Comparison of ENCODE assay signal across 8 cellular contexts in the genomic region with DNA sequence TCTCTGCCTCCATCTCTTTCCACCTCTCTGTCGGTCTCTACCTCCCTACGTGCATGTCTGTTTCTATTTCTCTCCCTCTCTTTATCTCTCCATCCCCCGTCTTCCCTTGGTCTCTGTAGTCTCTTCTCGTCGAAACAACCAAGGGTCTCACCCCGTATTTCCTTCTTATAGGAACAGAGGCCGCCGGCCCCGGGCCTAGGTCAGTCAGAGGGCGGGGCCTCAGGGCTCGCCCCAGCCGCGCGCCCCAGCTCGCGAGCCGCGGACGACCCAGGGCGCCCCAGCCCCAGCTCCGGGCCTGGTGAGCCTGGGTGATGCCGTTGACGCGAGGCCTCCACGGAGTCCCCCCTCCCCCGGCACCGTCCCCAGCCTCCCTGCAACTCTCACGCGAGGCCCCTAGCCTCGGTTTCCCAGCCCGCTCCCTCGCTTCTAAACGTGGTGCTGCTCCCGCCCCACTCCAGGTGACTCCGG. TPM values are rescaled to one million over a fixed set of nuclear protein-coding genes. Genes with fewer than 3 reads are reported as not detected.
DNase-seq lines count a peak whose midpoint lies in the region; ATAC-seq and TF ChIP-seq lines count a peak whose summit lies in the region.

No MANE protein-coding gene starts in this region.

- no peak for TF ChIP-seq POLR2A in esophagus squamous epithelium (IDR thresholded peaks at IDR 0.05)

- peaks cover 26% of the 10 kb centered on the region for H3K4me1 Mint-ChIP-seq in activated T-cell treated with anti-CD3 and anti-CD28 coated beads, Interleukin-2, amount 50 U/mL, for 72 hours (ENCODE audit: low read depth)
- H3K4me1 Mint-ChIP-seq in T-cell, result peaks cover 18 to 22% (median 21%) of the 10 kb centered on the region in 3 donors

- peaks cover 0 to 29% (median 0%) of the 10 kb centered on the region in 3 donors for H3K36me3 ChIP-seq in esophagus squamous epithelium

- peak; percentile 35 to 42 for DNase-seq in activated T-cell treated with anti-CD3 and anti-CD28 coated beads, Interleukin-2, amount 50 U/mL, for 72 hours
- DNase-seq in activated T-cell treated with anti-CD3 and anti-CD28 coated beads, Interleukin-2, amount 50 U/mL, for 1 hour, result no peak
- DNase-seq in T-cell (peak in 1 of 34 experiments; percentile 21), esophagus squamous epithelium (lab: John Stamatoyannopoulos, UW) (no peak), omental fat pad (ENCODE audit: low spot score) (no peak), SKM-1 treated with dmso at 0.1 percent for 144 hours (lab: John Stamatoyannopoulos, UW; ENCODE audit: unreplicated experiment) (no peak), NCI-H1930 (lab: John Stamatoyannopoulos, UW) (no peak)

- H3K27ac ChIP-seq in esophagus squamous epithelium, result peak overlapping the region; percentile 69 to 88 (median 80)

- no peaks in the 10 kb centered on the region for H3K27me3 ChIP-seq in esophagus squamous epithelium

- peak overlapping the region; percentile 73 for H3K27ac Mint-ChIP-seq in activated T-cell treated with anti-CD3 and anti-CD28 coated beads, Interleukin-2, amount 50 U/mL, for 72 hours
- peak overlapping the region; percentile 82 to 93 for H3K27ac Mint-ChIP-seq in T-cell

- POLR2A ChIA-PET in T-cell (lab: Charles Lee), result interaction anchor here (0.6 kb wide), 3 partner anchors 21 to 96 kb away, joined by 3 read pairs; no protein-coding TSS in a partner anchor

- TF ChIP-seq CTCF in esophagus squamous epithelium (IDR thresholded peaks at IDR 0.05) (no peak), omental fat pad (IDR thresholded peaks at IDR 0.05) (no peak)

- peak overlapping the region; percentile 86 to 90 for H3K4me3 Mint-ChIP-seq in activated T-cell treated with anti-CD3 and anti-CD28 coated beads, Interleukin-2, amount 50 U/mL, for 72 hours
- peak overlapping the region; percentile 80 to 90 (median 81) for H3K4me3 Mint-ChIP-seq in T-cell

- CTCF ChIA-PET in T-cell (lab: Charles Lee), result interaction anchor here in 1 of 2 donors (1.0 to 1.5 kb wide), 2 partner anchors 47 to 89 kb away, joined by 4 to 10 read pairs; partner anchors contain the start of gene HDAC6

- H3K9me3 Mint-ChIP-seq in activated T-cell treated with anti-CD3 and anti-CD28 coated beads, Interleukin-2, amount 50 U/mL, for 72 hours, result no peaks in the 10 kb centered on the region
- H3K9me3 Mint-ChIP-seq in T-cell, result no peaks in the 10 kb centered on the region

- H3K9me3 ChIP-seq in esophagus squamous epithelium, result no peaks in the 10 kb centered on the region

- peak; percentile 58 to 65 for ATAC-seq in activated T-cell treated with anti-CD3 and anti-CD28 coated beads, Interleukin-2, amount 50 U/mL, for 72 hours (replicated peaks in 1 of 2)
- ATAC-seq in HG02840 (IDR thresholded peaks at IDR 0.05; ENCODE audit: low FRiP score, unreplicated experiment) (peak; percentile 47), T-cell (replicated peaks in 1 of 4) (peak; percentile 34 to 45 (median 43)), omental fat pad (ENCODE audit: low FRiP score) (peak; percentile 39)

- H3K27me3 Mint-ChIP-seq in activated T-cell treated with anti-CD3 and anti-CD28 coated beads, Interleukin-2, amount 50 U/mL, for 72 hours (ENCODE audit: low read depth), result peaks cover 24% of the 10 kb centered on the region
- peaks cover 0 to 12% of the 10 kb centered on the region in 2 donors for H3K27me3 Mint-ChIP-seq in T-cell

- WGBS in esophagus squamous epithelium, 2 donors, result 0 to 30% methylated on average over 5 to 8 of the region's 35 CpGs

- peaks cover 0 to 23% (median 4%) of the 10 kb centered on the region in 3 donors for H3K4me1 ChIP-seq in esophagus squamous epithelium

- H3K4me3 ChIP-seq in esophagus squamous epithelium, result peak overlapping the region; percentile 49 to 80 (median 59)

- peaks cover 0 to 2% of the 10 kb centered on the region in 2 donors for H3K36me3 Mint-ChIP-seq in activated T-cell treated with anti-CD3 and anti-CD28 coated beads, Interleukin-2, amount 50 U/mL, for 72 hours (ENCODE audit: insufficient read depth in 2 of 2)
- H3K36me3 Mint-ChIP-seq in T-cell, result peaks cover 6% of the 10 kb centered on the region

- intact Hi-C loops in esophagus squamous epithelium (cut with DNase I), result no loop called here

RNA-seq across cellular contexts. Expression of gene TIMM17B, which starts 6.6 kb away (rescaled TPM):
- 10 to 100 TPM; 73.6 to 90.1 TPM for total RNA-seq in activated T-cell treated with anti-CD3 and anti-CD28 coated beads, Interleukin-2, amount 50 U/mL, for 72 hours
- total RNA-seq in T-cell, result 10 to 100 TPM; 40.5 to 52.1 (median 49.3) TPM
- total RNA-seq in esophagus squamous epithelium, result 10 to 100 TPM; 27.1 to 58.9 (median 34.6) TPM
- total RNA-seq in omental fat pad, result 10 to 100 TPM; 13.7 to 34.1 (median 29.4) TPM

RNA-seq across cellular contexts. Expression of gene PQBP1, which starts 6.8 kb away (rescaled TPM):
- total RNA-seq in activated T-cell treated with anti-CD3 and anti-CD28 coated beads, Interleukin-2, amount 50 U/mL, for 72 hours, result 100 to 1,000 TPM; 114 to 125 TPM
- total RNA-seq in T-cell, result 10 to 100 TPM; 62.5 to 79.5 (median 73.9) TPM
- total RNA-seq in esophagus squamous epithelium, result 10 to 100 TPM; 45.3 to 87.4 (median 53.0) TPM
- total RNA-seq in omental fat pad, result 10 to 100 TPM; 36.6 to 59.7 (median 55.2) TPM

RNA-seq across cellular contexts. Expression of gene SLC35A2, which starts 20.5 kb away (rescaled TPM):
- 10 to 100 TPM; 30.8 to 32.7 TPM for total RNA-seq in activated T-cell treated with anti-CD3 and anti-CD28 coated beads, Interleukin-2, amount 50 U/mL, for 72 hours
- total RNA-seq in T-cell (10 to 100 TPM; 14.2 to 35.1 (median 16.2) TPM), esophagus squamous epithelium (10 to 100 TPM; 13.7 to 28.9 (median 21.0) TPM), omental fat pad (10 to 100 TPM; 10.2 to 22.0 (median 17.2) TPM)

RNA-seq across cellular contexts. Expression of gene PIM2, which starts 27.9 kb away (rescaled TPM):
- total RNA-seq in activated T-cell treated with anti-CD3 and anti-CD28 coated beads, Interleukin-2, amount 50 U/mL, for 72 hours, result 100 to 1,000 TPM; 550 to 563 TPM
- total RNA-seq in T-cell, result 100 to 1,000 TPM; 152 to 325 (median 160) TPM
- total RNA-seq in esophagus squamous epithelium, result 1 to 10 TPM; 3.3 to 9.7 (median 7.6) TPM
- 10 to 100 TPM in 2 of 4 donors, 1 to 10 TPM in 2; 9.6 to 14.0 (median 11.5) TPM for total RNA-seq in omental fat pad

RNA-seq across cellular contexts. Expression of gene PCSK1N, which starts 55.6 kb away (rescaled TPM):
- total RNA-seq in activated T-cell treated with anti-CD3 and anti-CD28 coated beads, Interleukin-2, amount 50 U/mL, for 72 hours, result 1 to 10 TPM; 1.9 to 2.8 TPM
- 10 to 100 TPM in 2 of 5 donors, 1 to 10 TPM in 3; 5.0 to 11.4 (median 9.1) TPM for total RNA-seq in T-cell
- 1 to 10 TPM in 2 of 4 donors, under 1 TPM in 1, not detected in 1; 0.44 to 2.3 (median 1.3) TPM for total RNA-seq in esophagus squamous epithelium
- total RNA-seq in omental fat pad, result 1 to 10 TPM in 2 of 4 donors, under 1 TPM in 1, not detected in 1; 0.93 to 2.3 (median 1.4) TPM

Comparison
In these comparisons a context has a peak if more than half of its experiments do, and no peak if none do; other contexts are left out.
1. DNase-seq: peak in activated T-cell treated with anti-CD3 and anti-CD28 coated beads, Interleukin-2, amount 50 U/mL, for 72 hours (2 of 2); none in activated T-cell treated with anti-CD3 and anti-CD28 coated beads, Interleukin-2, amount 50 U/mL, for 1 hour (single experiment), esophagus squamous epithelium (single experiment), omental fat pad (single experiment), SKM-1 treated with dmso at 0.1 percent for 144 hours (single experiment) and NCI-H1930 (0 of 2).
2. Peak in every context shown above with its lines, with median percentiles within 50 percentile points of each other: ATAC-seq.